In the genomic region with DNA sequence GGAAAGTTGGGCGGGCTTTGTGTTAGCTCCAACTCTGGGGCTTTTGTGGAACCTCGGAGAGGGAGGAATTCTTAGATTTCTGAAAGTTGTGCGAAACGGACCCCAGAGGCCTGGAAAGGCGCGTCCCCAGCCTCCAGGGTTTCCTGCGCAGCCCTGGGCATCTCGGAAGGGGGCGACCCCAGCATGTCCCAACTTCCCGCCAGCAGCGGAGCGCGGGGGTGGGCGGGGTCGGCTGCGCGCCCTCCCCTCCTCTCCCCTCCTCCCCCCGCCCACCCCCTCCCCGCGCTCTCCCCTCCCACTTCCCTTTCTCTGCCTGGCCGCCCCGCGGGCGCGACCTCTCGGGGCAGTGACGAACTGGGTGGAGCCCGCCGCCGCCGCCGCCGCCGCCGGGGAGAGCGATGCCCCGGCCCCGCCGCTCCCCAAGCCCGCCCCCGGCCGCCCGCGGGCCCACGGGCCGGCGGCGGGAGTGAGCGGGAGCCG, we compare ENCODE assay signal across 8 cellular contexts. TPM values are rescaled to one million over a fixed set of nuclear protein-coding genes. Genes with fewer than 3 reads are reported as not detected.
DNase-seq lines count a peak whose midpoint lies in the region; ATAC-seq and TF ChIP-seq lines count a peak whose summit lies in the region.

No MANE protein-coding gene starts in this region.

- POLR2A ChIA-PET in BJ (lab: Charles Lee) = no interaction called here

- ATAC-seq in GM19324 (IDR thresholded peaks at IDR 0.05; ENCODE audit: low FRiP score, unreplicated experiment) = peak; percentile 84
- ATAC-seq in HG03442 (IDR thresholded peaks at IDR 0.05; ENCODE audit: unreplicated experiment) = peak; percentile 72

- no peak for DNase-seq in BJ (ENCODE audit: low read depth)
- DNase-seq in NOMO-1 treated with dmso at 0.1 percent for 144 hours (lab: John Stamatoyannopoulos, UW; ENCODE audit: unreplicated experiment) = peak; percentile 86
- peak; percentile 70 for DNase-seq in activated T-cell treated with anti-CD3 and anti-CD28 coated beads for 1 hour (ENCODE audit: low read depth)
- DNase-seq in epidermal melanocyte (ENCODE audit: insufficient read length, low spot score) = peak; percentile 62
- DNase-seq in stimulated activated CD8-positive, alpha-beta memory T cell treated with anti-CD3 and anti-CD28 coated beads, Interleukin-4, amount 100 ng/mL, for 48 hours = peak; percentile 81

- H3K4me1 ChIP-seq in mucosa of rectum (ENCODE audit: control insufficient read depth in 2 of 2, insufficient read depth in 2 of 2, low read length in 2 of 2) = peaks cover 15 to 23% of the 10 kb centered on the region in 2 donors

- TF ChIP-seq CTCF in BJ (IDR thresholded peaks at IDR 0.05; ENCODE audit: insufficient read depth, low read depth, low read length) = peak; percentile 20; the same call in 1 of the 2 replicates

- peak overlapping the region; percentile 89 to 91 for H3K27ac ChIP-seq in mucosa of rectum (ENCODE audit: low read depth in 2 of 2, low read length in 2 of 2)

- H3K4me3 ChIP-seq in BJ (ENCODE audit: low read depth, low read length) = peak overlapping the region; percentile 67
- peak overlapping the region; percentile 70 to 85 for H3K4me3 ChIP-seq in mucosa of rectum (ENCODE audit: low read length in 2 of 2)

- no peaks in the 10 kb centered on the region for H3K27me3 ChIP-seq in BJ (ENCODE audit: control insufficient read depth, insufficient read depth, low read length)
- H3K27me3 ChIP-seq in mucosa of rectum (ENCODE audit: control insufficient read depth in 2 of 2, insufficient read depth in 2 of 2, low read length in 2 of 2) = no peaks in the 10 kb centered on the region

- H3K9ac ChIP-seq in mucosa of rectum (ENCODE audit: low read depth in 1 of 2, low read length in 2 of 2) = peak overlapping the region; percentile 70 to 88

- no peaks in the 10 kb centered on the region for H3K9me3 ChIP-seq in mucosa of rectum (ENCODE audit: control insufficient read depth in 2 of 2, low read length in 2 of 2)

- CTCF ChIA-PET in BJ (lab: Yijun Ruan, JAX) = interaction anchor here (0.7 to 1.6 kb wide), 8 partner anchors 9 to 374 kb away, joined by 3 to 9 read pairs (median 4); no protein-coding TSS in a partner anchor

- H3K36me3 ChIP-seq in BJ (ENCODE audit: control insufficient read depth, insufficient read depth, low read length) (no peaks in the 10 kb centered on the region), mucosa of rectum (ENCODE audit: control insufficient read depth in 2 of 2, insufficient read depth in 2 of 2, low read length in 2 of 2) (no peaks in the 10 kb centered on the region)

RNA-seq across cellular contexts. Expression of gene PTTG2, which starts 16.8 kb away (rescaled TPM):
- polyA plus RNA-seq in BJ (2011; rRNA removed) = not detected in 2 replicates
- not detected in 2 replicates for polyA minus RNA-seq in BJ (2011; rRNA and poly(A)+ RNA removed)
